Comparison of ENCODE assay signal across 9 cellular contexts in the genomic region with DNA sequence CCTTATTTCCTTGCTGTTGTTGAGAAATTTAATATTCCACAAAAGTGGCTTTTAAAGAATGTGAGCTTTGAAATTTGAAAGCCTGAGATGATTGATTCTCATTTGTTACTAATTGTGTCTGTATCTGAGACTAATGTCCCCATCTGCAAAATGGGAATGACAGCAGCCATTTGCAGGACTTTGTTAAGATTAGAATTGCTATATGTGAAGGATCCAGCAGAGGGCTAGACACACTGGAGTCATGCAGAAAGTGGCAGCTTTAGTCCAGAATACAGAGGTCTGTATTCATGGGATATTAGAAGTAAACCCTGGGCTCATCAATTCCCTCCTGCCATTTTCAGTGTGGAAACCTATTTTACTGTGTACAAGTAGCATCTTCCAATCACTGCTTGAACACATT.
DNase-seq lines count a peak whose midpoint lies in the region; ATAC-seq and TF ChIP-seq lines count a peak whose summit lies in the region.
"Had no signal": no experiment of that assay in that cellular context is flagged by ENCODE, and none has a peak within 500 bp of the region (broad histone marks: within the 10 kb centered on the region; RNA-seq: fewer than 3 reads in every experiment).

No MANE protein-coding gene starts in this region.

- no peak overlapping the region for H3K4me2 ChIP-seq in neuronal stem cell (ENCODE audit: insufficient read depth, low read length, poor library complexity, severe bottlenecking)

- H3K36me3 ChIP-seq in adrenal gland (replicated peaks in 1 of 2) (no peaks in the 10 kb centered on the region), neuronal stem cell (replicated peaks in 1 of 2; ENCODE audit: control insufficient read depth in 2 of 2, insufficient read depth in 2 of 2, low read length in 2 of 2) (no peaks in the 10 kb centered on the region)

- no peak overlapping the region for H4K8ac ChIP-seq in neuronal stem cell (ENCODE audit: low read depth, low read length)

- H3K4ac ChIP-seq in neuronal stem cell (ENCODE audit: low read length) = no peak overlapping the region

- H3K9me3 ChIP-seq in adrenal gland (replicated peaks in 1 of 3) (no peaks in the 10 kb centered on the region), neuronal stem cell (replicated peaks in 1 of 2; ENCODE audit: control insufficient read depth in 2 of 2, insufficient read depth in 1 of 2, low read depth in 1 of 2, low read length in 2 of 2) (no peaks in the 10 kb centered on the region)

- no peak overlapping the region for H4K91ac ChIP-seq in neuronal stem cell (ENCODE audit: low read depth, low read length, poor library complexity)

- H3K79me1 ChIP-seq in neuronal stem cell (ENCODE audit: low read depth, low read length) = no peaks in the 10 kb centered on the region

- no peak overlapping the region for H3K9ac ChIP-seq in neuronal stem cell (ENCODE audit: low read depth, low read length, poor library complexity)

- peak; percentile 40 for DNase-seq in ACHN
- DNase-seq in adrenal gland = no peak
- no peak for DNase-seq in amygdala (lab: John Stamatoyannopoulos, UW)
- no peak for DNase-seq in neuronal stem cell (ENCODE audit: low spot score)

- H3K4me3 ChIP-seq in adrenal gland (no peak overlapping the region), neuronal stem cell (ENCODE audit: low read length in 2 of 2) (no peak overlapping the region)
- H3K4me3 ChIP-seq: SK-N-MC had no signal

- no peak overlapping the region for H3K14ac ChIP-seq in neuronal stem cell (ENCODE audit: low read length)

- TF ChIP-seq CTCF in adrenal gland (IDR thresholded peaks at IDR 0.05) = peak in 4 of 6 experiments; percentile 19 to 32 (median 26)

- no peak for TF ChIP-seq POLR2A in adrenal gland (IDR thresholded peaks at IDR 0.05)

- no peak overlapping the region for H2BK15ac ChIP-seq in neuronal stem cell (ENCODE audit: low read length)

- H3K18ac ChIP-seq in neuronal stem cell (ENCODE audit: low read length) = no peak overlapping the region

- H3K27ac ChIP-seq in adrenal gland (no peak overlapping the region), neuronal stem cell (replicated peaks; ENCODE audit: low read length) (no peak overlapping the region)
- H3K27ac ChIP-seq: SK-N-MC had no signal

- in situ Hi-C loops in ACHN (cut with HindIII; ENCODE audit: low pct_ligation_motif_present, low pct_unique_long_range_greater_than_20kb, low sequenced_read_pairs) = no loop called here

- no peak overlapping the region for H2AFZ ChIP-seq in neuronal stem cell (ENCODE audit: low read length)

- H3K4me1 ChIP-seq in adrenal gland (replicated peaks in 1 of 2) (no peaks in the 10 kb centered on the region), neuronal stem cell (ENCODE audit: control insufficient read depth in 2 of 2, insufficient read depth in 1 of 2, low read depth in 1 of 2, low read length in 2 of 2) (no peaks in the 10 kb centered on the region)

- ATAC-seq in GM18867 (IDR thresholded peaks at IDR 0.05; ENCODE audit: unreplicated experiment) (peak; percentile 81), HG03469 (IDR thresholded peaks at IDR 0.05; ENCODE audit: unreplicated experiment) (peak; percentile 66), GM21825 (IDR thresholded peaks at IDR 0.05; ENCODE audit: unreplicated experiment) (no peak), HG03439 (IDR thresholded peaks at IDR 0.05; ENCODE audit: unreplicated experiment) (no peak)

- intact Hi-C loops in adrenal gland (cut with DNase I) = no loop called here

- H3K27me3 ChIP-seq in adrenal gland = no peaks in the 10 kb centered on the region
- H3K27me3 ChIP-seq in neuronal stem cell (ENCODE audit: control insufficient read depth in 3 of 3, insufficient read depth in 3 of 3, low read depth in 1 of 3, low read length in 3 of 3) = no peaks in the 10 kb centered on the region

- H2BK12ac ChIP-seq in neuronal stem cell (ENCODE audit: low read length) = no peak overlapping the region

- no peak overlapping the region for H2BK5ac ChIP-seq in neuronal stem cell (ENCODE audit: low read length)

- no peak overlapping the region for H3K23ac ChIP-seq in neuronal stem cell (ENCODE audit: low read depth, low read length, poor library complexity)

- no peak overlapping the region for H2AK5ac ChIP-seq in neuronal stem cell (ENCODE audit: low read depth, low read length)

- no peak overlapping the region for H2BK120ac ChIP-seq in neuronal stem cell (ENCODE audit: low read depth, low read length)

Comparison
In these comparisons a context has a peak if more than half of its experiments do, and no peak if none do; other contexts are left out.
1. ATAC-seq: peak in GM18867 (single experiment) and HG03469 (single experiment); none in GM21825 (single experiment) and HG03439 (single experiment).